In the genomic region with DNA sequence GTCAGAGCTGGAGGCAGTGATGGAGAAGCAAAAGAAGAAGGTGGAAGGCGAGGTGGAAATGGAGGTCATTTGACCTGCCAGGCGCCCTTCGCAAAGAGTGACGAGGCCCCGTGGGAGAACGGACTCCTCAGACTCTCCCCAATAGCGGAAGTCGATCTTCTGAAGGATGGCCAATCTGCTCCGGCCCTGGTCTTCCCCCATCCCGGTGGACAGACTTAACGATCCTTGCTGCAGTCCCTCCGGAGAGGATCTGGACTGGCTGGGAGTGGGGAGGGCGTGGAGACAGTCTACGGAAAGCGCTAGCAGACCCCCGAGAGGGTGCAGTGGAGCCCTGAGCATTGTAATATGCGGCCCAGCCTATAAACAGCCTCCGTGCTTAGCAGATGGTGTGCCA, we compare ENCODE assay signal across 1 cellular context.
TF ChIP-seq lines count a peak whose summit lies in the region.

No MANE protein-coding gene starts in this region.

TF ChIP-seq in H1, 55 proteins besides CTCF, POLR2A, EP300 and RAD21:
- TF ChIP-seq MAFK (IDR thresholded peaks at IDR 0.05; ENCODE audit: low read depth, low read length) (no peak), NRF1 (IDR thresholded peaks at IDR 0.05; ENCODE audit: low read depth, low read length) (no peak), RBBP5 (IDR thresholded peaks at IDR 0.05; ENCODE audit: borderline replicate concordance, low read depth, low read length) (no peak), KDM5A (IDR thresholded peaks at IDR 0.05; ENCODE audit: low read length) (no peak), NANOG (IDR thresholded peaks at IDR 0.05; ENCODE audit: insufficient read depth, low read depth, low read length, poor library complexity, severe bottlenecking) (no peak), FOSL1 (IDR thresholded peaks at IDR 0.05; ENCODE audit: insufficient read depth, low read depth, low read length) (no peak), SIRT6 (IDR thresholded peaks at IDR 0.05; ENCODE audit: low read length) (no peak), CEBPB (IDR thresholded peaks at IDR 0.05; ENCODE audit: low read depth, low read length) (no peak), HDAC2 (IDR thresholded peaks at IDR 0.05; ENCODE audit: borderline replicate concordance in 1 of 2, low read depth in 2 of 2, low read length in 2 of 2) (no peak), EZH2 (IDR thresholded peaks at IDR 0.05; ENCODE audit: low read depth, low read length, severe bottlenecking) (no peak), KDM4A (IDR thresholded peaks at IDR 0.05; ENCODE audit: low read depth, low read length, severe bottlenecking) (no peak), GABPA (IDR thresholded peaks at IDR 0.05; ENCODE audit: borderline replicate concordance, insufficient read depth, low read length) (no peak), CBX5 (IDR thresholded peaks at IDR 0.05; ENCODE audit: low read depth, low read length) (no peak), KDM1A (IDR thresholded peaks at IDR 0.05; ENCODE audit: borderline replicate concordance, low read length) (no peak), JUN (IDR thresholded peaks at IDR 0.05; ENCODE audit: low read depth, low read length) (no peak), SP1 (IDR thresholded peaks at IDR 0.05; ENCODE audit: low read depth, low read length) (no peak), SIN3A (conservative IDR thresholded peaks at IDR 0.05 in 1 of 2, IDR thresholded peaks at IDR 0.05 in 1 of 2; ENCODE audit: low read depth in 1 of 2, low read length in 2 of 2) (no peak)
- TF ChIP-seq, protein P1, sequence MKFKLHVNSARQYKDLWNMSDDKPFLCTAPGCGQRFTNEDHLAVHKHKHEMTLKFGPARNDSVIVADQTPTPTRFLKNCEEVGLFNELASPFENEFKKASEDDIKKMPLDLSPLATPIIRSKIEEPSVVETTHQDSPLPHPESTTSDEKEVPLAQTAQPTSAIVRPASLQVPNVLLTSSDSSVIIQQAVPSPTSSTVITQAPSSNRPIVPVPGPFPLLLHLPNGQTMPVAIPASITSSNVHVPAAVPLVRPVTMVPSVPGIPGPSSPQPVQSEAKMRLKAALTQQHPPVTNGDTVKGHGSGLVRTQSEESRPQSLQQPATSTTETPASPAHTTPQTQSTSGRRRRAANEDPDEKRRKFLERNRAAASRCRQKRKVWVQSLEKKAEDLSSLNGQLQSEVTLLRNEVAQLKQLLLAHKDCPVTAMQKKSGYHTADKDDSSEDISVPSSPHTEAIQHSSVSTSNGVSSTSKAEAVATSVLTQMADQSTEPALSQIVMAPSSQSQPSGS (IDR thresholded peaks at IDR 0.05; ENCODE audit: low read length), result no peak
